10 cellular contexts compared by ENCODE assay signal in the genomic region with DNA sequence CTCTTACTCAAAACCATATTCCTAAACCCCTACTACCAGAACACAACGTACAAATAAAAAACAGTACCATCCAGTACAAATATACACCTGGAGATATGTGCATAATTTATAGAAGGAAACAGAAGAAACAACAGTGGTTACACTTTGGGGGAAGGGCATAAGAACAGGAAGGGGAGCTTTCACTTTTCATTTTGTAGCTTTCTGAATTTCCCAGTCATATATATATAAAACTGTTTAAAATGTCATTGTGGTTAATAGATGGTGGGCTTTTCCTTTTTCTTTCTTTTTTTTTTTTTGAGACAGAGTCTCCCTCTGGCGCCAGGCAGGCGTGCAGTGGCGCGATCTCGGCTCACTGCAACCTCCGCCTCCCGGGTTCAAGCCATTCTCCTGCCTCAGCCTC. TPM values are rescaled to one million over a fixed set of nuclear protein-coding genes. Genes with fewer than 3 reads are reported as not detected.
DNase-seq lines count a peak whose midpoint lies in the region; ATAC-seq and TF ChIP-seq lines count a peak whose summit lies in the region.
"Had no signal": no experiment of that assay in that cellular context is flagged by ENCODE, and none has a peak within 500 bp of the region (broad histone marks: within the 10 kb centered on the region; RNA-seq: fewer than 3 reads in every experiment).

No MANE protein-coding gene starts in this region.

- ATAC-seq in IMR-90 (ENCODE audit: low read depth) (no peak), body of pancreas (no peak)
- ATAC-seq in activated naive CD8-positive, alpha-beta T cell treated with anti-CD3 and anti-CD28 coated beads, Interleukin-2, amount 50 U/mL, for 24 hours: peak; percentile 67
- peak; percentile 77 to 83 for ATAC-seq in stimulated activated naive B cell treated with anti-CD40 and anti-IgM and Interleukin-4, amounts not matched to agents 10 μg/mL and 1 μg/mL and 100 μg/mL, for 72 hours (replicated peaks)

- no peak overlapping the region for H3K14ac ChIP-seq in IMR-90 (replicated peaks; ENCODE audit: low read depth, low read length)

- TF ChIP-seq RAD21 in IMR-90 (IDR thresholded peaks at IDR 0.05; ENCODE audit: low read length): no peak

- no peak overlapping the region for H2BK5ac ChIP-seq in IMR-90 (ENCODE audit: low read depth, low read length, poor library complexity, severe bottlenecking)

- H3K9me3 Mint-ChIP-seq in activated CD4-positive, alpha-beta T cell treated with anti-CD3 and anti-CD28 coated beads, Interleukin-2, amount 10 ng/mL, durations not matched to agents 7 days and 5 days: no peaks in the 10 kb centered on the region
- H3K9me3 Mint-ChIP-seq in activated naive CD8-positive, alpha-beta T cell treated with anti-CD3 and anti-CD28 coated beads, Interleukin-2, amount 50 U/mL, for 24 hours: no peaks in the 10 kb centered on the region
- no peaks in the 10 kb centered on the region for H3K9me3 Mint-ChIP-seq in stimulated activated naive B cell treated with anti-CD40 and anti-IgM and Interleukin-4, amounts not matched to agents 10 μg/mL and 1 μg/mL and 100 μg/mL, for 72 hours

- no peak overlapping the region for H4K5ac ChIP-seq in IMR-90 (ENCODE audit: low read depth, low read length)

- H3K27ac ChIP-seq in IMR-90 (ENCODE audit: insufficient read depth, low read length) (no peak overlapping the region), body of pancreas (no peak overlapping the region)

- H3K9ac ChIP-seq in IMR-90 (ENCODE audit: low read depth, low read length): no peak overlapping the region

- H3K9me1 ChIP-seq in IMR-90 (ENCODE audit: insufficient read depth, low read length): peaks cover 31% of the 10 kb centered on the region

- TF ChIP-seq CTCF in IMR-90 (conservative IDR thresholded peaks at IDR 0.05; ENCODE audit: low read depth, low read length) (no peak), body of pancreas (IDR thresholded peaks at IDR 0.05) (no peak)

- intact Hi-C loops in IMR-90 (cut with micrococcal nuclease): no loop called here
- intact Hi-C loops in body of pancreas (cut with DNase I): no loop called here

- in situ Hi-C loops in IMR-90 (cut with MboI; ENCODE audit: low sequenced_read_pairs): no loop called here

- H2BK120ac ChIP-seq in IMR-90 (ENCODE audit: low read depth, low read length): no peak overlapping the region

- H3K27me3 ChIP-seq in IMR-90 (ENCODE audit: control insufficient read depth, insufficient read depth, low read length): no peaks in the 10 kb centered on the region
- H3K27me3 ChIP-seq in body of pancreas: no peaks in the 10 kb centered on the region

- CTCF ChIA-PET in activated CD4-positive, alpha-beta T cell treated with anti-CD3 and anti-CD28 coated beads, Interleukin-2, amount 10 ng/mL, durations not matched to agents 7 days and 5 days (lab: Charles Lee): interaction anchor here (0.7 to 1.3 kb wide), 2 partner anchors 9 to 10 kb away, joined by 3 to 4 read pairs; no protein-coding TSS in a partner anchor
- CTCF ChIA-PET in IMR-90 (lab: Yijun Ruan, JAX): no interaction called here

- H2AFZ ChIP-seq in IMR-90 (replicated peaks; ENCODE audit: low read length, poor library complexity): no peak overlapping the region

- H3K23ac ChIP-seq in IMR-90 (ENCODE audit: low read depth, low read length): no peak overlapping the region

- POLR2A ChIA-PET in activated CD4-positive, alpha-beta T cell treated with anti-CD3 and anti-CD28 coated beads, Interleukin-2, amount 10 ng/mL, durations not matched to agents 7 days and 5 days (lab: Charles Lee): interaction anchor here (0.6 kb wide), 1 partner anchor 86 kb away, joined by 3 read pairs; no protein-coding TSS in a partner anchor
- POLR2A ChIA-PET in IMR-90 (lab: Charles Lee; ENCODE audit: unreplicated experiment): no interaction called here

- BruUV-seq in IMR-90 (replicated peaks; lab: Mats Ljungman, UMichigan): no TSS peak

- H3K4me3 Mint-ChIP-seq in activated CD4-positive, alpha-beta T cell treated with anti-CD3 and anti-CD28 coated beads, Interleukin-2, amount 10 ng/mL, durations not matched to agents 7 days and 5 days: peak overlapping the region; percentile 71
- H3K4me3 Mint-ChIP-seq in activated naive CD8-positive, alpha-beta T cell treated with anti-CD3 and anti-CD28 coated beads, Interleukin-2, amount 50 U/mL, for 24 hours: peak overlapping the region; percentile 72
- H3K4me3 Mint-ChIP-seq in stimulated activated naive B cell treated with anti-CD40 and anti-IgM and Interleukin-4, amounts not matched to agents 10 μg/mL and 1 μg/mL and 100 μg/mL, for 72 hours: peak overlapping the region; percentile 86 to 90

- H3K9me3 ChIP-seq in IMR-90 (ENCODE audit: control insufficient read depth, insufficient read depth, low read length): no peaks in the 10 kb centered on the region
- H3K9me3 ChIP-seq in body of pancreas: no peaks in the 10 kb centered on the region

- peak overlapping the region; percentile 92 for H3K27ac Mint-ChIP-seq in activated CD4-positive, alpha-beta T cell treated with anti-CD3 and anti-CD28 coated beads, Interleukin-2, amount 10 ng/mL, durations not matched to agents 7 days and 5 days
- H3K27ac Mint-ChIP-seq in activated naive CD8-positive, alpha-beta T cell treated with anti-CD3 and anti-CD28 coated beads, Interleukin-2, amount 50 U/mL, for 24 hours: peak overlapping the region; percentile 74
- H3K27ac Mint-ChIP-seq in stimulated activated naive B cell treated with anti-CD40 and anti-IgM and Interleukin-4, amounts not matched to agents 10 μg/mL and 1 μg/mL and 100 μg/mL, for 72 hours: peak overlapping the region; percentile 87

- H3K36me3 Mint-ChIP-seq in activated CD4-positive, alpha-beta T cell treated with anti-CD3 and anti-CD28 coated beads, Interleukin-2, amount 10 ng/mL, durations not matched to agents 7 days and 5 days (ENCODE audit: low read depth): no peaks in the 10 kb centered on the region
- no peaks in the 10 kb centered on the region for H3K36me3 Mint-ChIP-seq in activated naive CD8-positive, alpha-beta T cell treated with anti-CD3 and anti-CD28 coated beads, Interleukin-2, amount 50 U/mL, for 24 hours (ENCODE audit: low read depth)
- H3K36me3 Mint-ChIP-seq in stimulated activated naive B cell treated with anti-CD40 and anti-IgM and Interleukin-4, amounts not matched to agents 10 μg/mL and 1 μg/mL and 100 μg/mL, for 72 hours: no peaks in the 10 kb centered on the region

- H2AK9ac ChIP-seq in IMR-90 (replicated peaks; ENCODE audit: low read depth, low read length, poor library complexity): no peak overlapping the region

- H2AK5ac ChIP-seq in IMR-90 (ENCODE audit: low read depth, low read length): no peak overlapping the region

- H4K91ac ChIP-seq in IMR-90 (ENCODE audit: insufficient read depth, low read depth, low read length): no peak overlapping the region

- H4K8ac ChIP-seq in IMR-90 (ENCODE audit: low read depth in 2 of 2, low read length in 2 of 2): no peak overlapping the region

- H3K4me1 Mint-ChIP-seq in activated CD4-positive, alpha-beta T cell treated with anti-CD3 and anti-CD28 coated beads, Interleukin-2, amount 10 ng/mL, durations not matched to agents 7 days and 5 days: peaks cover 29% of the 10 kb centered on the region
- peaks cover 37% of the 10 kb centered on the region for H3K4me1 Mint-ChIP-seq in activated naive CD8-positive, alpha-beta T cell treated with anti-CD3 and anti-CD28 coated beads, Interleukin-2, amount 50 U/mL, for 24 hours
- peaks cover 16 to 29% of the 10 kb centered on the region in 2 donors for H3K4me1 Mint-ChIP-seq in stimulated activated naive B cell treated with anti-CD40 and anti-IgM and Interleukin-4, amounts not matched to agents 10 μg/mL and 1 μg/mL and 100 μg/mL, for 72 hours

- H2BK15ac ChIP-seq in IMR-90 (ENCODE audit: low read depth, low read length): no peak overlapping the region

- DNase-seq in activated CD4-positive, alpha-beta T cell treated with anti-CD3 and anti-CD28 coated beads, Interleukin-2, amount 10 ng/mL, durations not matched to agents 7 days and 5 days: peak; percentile 24
- no peak for DNase-seq in activated CD4-positive, alpha-beta T cell treated with anti-CD3 and anti-CD28 coated beads, Interleukin-2, amount 50 U/mL, for 1 hour
- no peak for DNase-seq in IMR-90
- no peak for DNase-seq in activated naive CD8-positive, alpha-beta T cell treated with anti-CD3 and anti-CD28 coated beads, Interleukin-2, amount 50 U/mL, for 24 hours
- DNase-seq in stimulated activated naive B cell treated with anti-CD40 and anti-IgM and Interleukin-4, amounts not matched to agents 10 μg/mL and 1 μg/mL and 100 μg/mL, for 72 hours: no peak
- DNase-seq in Ammon's horn (ENCODE audit: low spot score): no peak
- no peak for DNase-seq in NCI-H146 treated with DMSO at 0.1 percent for 48 hours (lab: John Stamatoyannopoulos, UW; ENCODE audit: unreplicated experiment)
- no peak for DNase-seq in body of pancreas
- DNase-seq: activated CD8-positive, alpha-beta memory T cell treated with anti-CD3 and anti-CD28 coated beads, Interleukin-2, amount 50 U/mL, for 48 hours; RPMI8226 had no signal

- dilution Hi-C loops in IMR-90 (cut with HindIII; ENCODE audit: low sequenced_read_pairs, unreplicated experiment): no loop called here

- H3K27me3 Mint-ChIP-seq in activated CD4-positive, alpha-beta T cell treated with anti-CD3 and anti-CD28 coated beads, Interleukin-2, amount 10 ng/mL, durations not matched to agents 7 days and 5 days: peaks cover 21% of the 10 kb centered on the region
- no peaks in the 10 kb centered on the region for H3K27me3 Mint-ChIP-seq in activated naive CD8-positive, alpha-beta T cell treated with anti-CD3 and anti-CD28 coated beads, Interleukin-2, amount 50 U/mL, for 24 hours
- H3K27me3 Mint-ChIP-seq in stimulated activated naive B cell treated with anti-CD40 and anti-IgM and Interleukin-4, amounts not matched to agents 10 μg/mL and 1 μg/mL and 100 μg/mL, for 72 hours: no peaks in the 10 kb centered on the region

- no peak overlapping the region for H3K56ac ChIP-seq in IMR-90 (ENCODE audit: extremely low read depth, insufficient read depth, low read length)

- H3K4me2 ChIP-seq in IMR-90 (ENCODE audit: low read depth, low read length): peak overlapping the region; percentile 39; the same call in 1 of the 2 replicates

- TF ChIP-seq POLR2A in IMR-90 (IDR thresholded peaks at IDR 0.05; ENCODE audit: low read depth, low read length) (no peak), body of pancreas (IDR thresholded peaks at IDR 0.05) (no peak)

- H4K20me1 ChIP-seq in IMR-90 (ENCODE audit: insufficient read depth, low read length): peaks cover 4% of the 10 kb centered on the region; the same call in 1 of the 2 replicates

- H3K4ac ChIP-seq in IMR-90 (ENCODE audit: low read depth, low read length): no peak overlapping the region

- WGBS in IMR-90 (ENCODE audit: extremely low coverage in 2 of 2, insufficient read length in 1 of 2), 2 experiments: 96% methylated on average over 5 of the region's 8 CpGs; no CpG with 5 or more reads in 1 of the 2 experiments
- 57 to 77% methylated on average over 8 of the region's 8 CpGs for WGBS in body of pancreas, 2 donors

- peaks cover 33% of the 10 kb centered on the region for H3K4me1 ChIP-seq in IMR-90 (ENCODE audit: control insufficient read depth, insufficient read depth, low read length)
- no peaks in the 10 kb centered on the region for H3K4me1 ChIP-seq in body of pancreas

- H3K79me1 ChIP-seq in IMR-90 (ENCODE audit: low read depth in 1 of 2, low read length in 2 of 2): peaks cover 26 to 67% of the 10 kb centered on the region in 2 experiments

- H3K18ac ChIP-seq in IMR-90 (ENCODE audit: low read depth, low read length): no peak overlapping the region

- H3K36me3 ChIP-seq in IMR-90 (ENCODE audit: control insufficient read depth, insufficient read depth, low read length) (peaks cover 16% of the 10 kb centered on the region), body of pancreas (replicated peaks in 1 of 2; ENCODE audit: insufficient read depth in 1 of 2, low read depth in 2 of 2) (no peaks in the 10 kb centered on the region)

- H2BK20ac ChIP-seq in IMR-90 (ENCODE audit: low read depth, low read length): no peak overlapping the region

- H3K4me3 ChIP-seq in IMR-90 (ENCODE audit: insufficient read depth, low read depth, low read length): no peak overlapping the region
- H3K4me3 ChIP-seq in body of pancreas: no peak overlapping the region

RNA-seq across cellular contexts. Expression of a gene that starts 47.2 kb away (rescaled TPM):
- 10 to 100 TPM; 41.1 to 47.3 TPM for total RNA-seq in activated CD4-positive, alpha-beta T cell treated with anti-CD3 and anti-CD28 coated beads, Interleukin-2, amount 10 ng/mL, durations not matched to agents 7 days and 5 days
- 30.5 and 47.8 TPM in 2 replicates for total RNA-seq in IMR-90 (2012; rRNA removed)
- polyA plus RNA-seq in IMR-90 (2012; rRNA removed): 36.0 and 54.4 TPM in 2 replicates
- 95.4 and 113 TPM in 2 replicates for polyA plus RNA-seq in IMR-90 (2012; cell fraction: cytosol; rRNA removed)
- polyA plus RNA-seq in IMR-90 (2012; cell fraction: nucleus; rRNA removed; ENCODE audit: low replicate concordance): 33.6 and 35.6 TPM in 2 replicates
- total RNA-seq in body of pancreas: 10 to 100 TPM in 1 of 2 donors, 1 to 10 TPM in 1; 6.3 to 57.9 TPM

Comparison
In these comparisons a context has a peak if more than half of its experiments do, and no peak if none do; other contexts are left out.
1. ATAC-seq: peak in activated naive CD8-positive, alpha-beta T cell treated with anti-CD3 and anti-CD28 coated beads, Interleukin-2, amount 50 U/mL, for 24 hours (single experiment) and stimulated activated naive B cell treated with anti-CD40 and anti-IgM and Interleukin-4, amounts not matched to agents 10 μg/mL and 1 μg/mL and 100 μg/mL, for 72 hours (2 of 2); none in IMR-90 (single experiment) and body of pancreas (single experiment).
2. Peak in every context shown above with its lines, with median percentiles within 50 percentile points of each other: H3K27ac Mint-ChIP-seq and H3K4me3 Mint-ChIP-seq.